In the genomic region with DNA sequence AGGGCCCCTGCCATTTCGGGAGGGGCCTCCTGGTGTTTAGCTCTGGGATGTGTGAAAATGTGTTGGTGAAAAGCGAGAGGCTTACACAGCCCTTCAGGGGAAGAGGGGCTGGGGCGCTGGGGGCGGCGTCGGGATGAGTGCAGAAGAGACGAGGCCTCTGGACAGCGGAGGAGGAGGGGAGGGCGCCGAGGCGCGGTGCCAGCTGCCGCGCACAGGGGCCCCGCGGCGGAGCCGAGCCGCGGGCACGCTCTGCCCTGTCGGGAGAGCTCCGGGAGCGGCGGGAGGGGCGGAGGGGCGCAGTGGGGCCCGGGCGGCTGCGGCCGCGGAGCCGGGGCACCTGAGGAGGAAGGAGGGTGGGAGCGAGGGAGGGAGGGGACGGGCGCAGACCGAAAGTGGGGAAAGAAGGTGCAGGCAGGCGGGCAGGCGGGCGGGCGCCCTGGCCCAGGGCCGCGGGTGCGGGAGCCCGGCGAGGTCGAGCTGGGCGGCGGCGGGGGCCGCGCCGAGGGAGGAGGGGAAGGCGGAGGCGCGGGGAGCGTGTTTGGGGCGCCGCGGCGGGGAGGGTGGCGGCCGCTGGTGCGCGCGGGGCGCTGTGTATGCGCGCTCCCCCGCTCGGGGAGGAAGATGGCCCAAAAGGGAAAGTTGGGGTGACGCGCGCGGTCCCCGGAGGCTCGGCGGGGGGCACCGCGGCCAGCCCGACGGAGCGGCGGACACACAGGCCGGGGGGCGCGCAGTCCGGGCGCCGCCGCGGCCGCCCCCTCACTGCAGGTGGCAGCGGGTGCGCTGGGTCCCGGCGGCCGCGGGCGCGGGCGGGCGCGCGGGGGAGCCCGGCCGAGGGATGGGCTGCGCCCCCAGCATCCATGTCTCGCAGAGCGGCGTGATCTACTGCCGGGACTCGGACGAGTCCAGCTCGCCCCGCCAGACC, we compare ENCODE assay signal across 8 cellular contexts. TPM values are rescaled to one million over a fixed set of nuclear protein-coding genes. Genes with fewer than 3 reads are reported as not detected.
A peak's percentile ranks its signal among the peaks of the same experiment; 100 is the strongest.
DNase-seq lines count a peak whose midpoint lies in the region; ATAC-seq and TF ChIP-seq lines count a peak whose summit lies in the region.

A gene with protein sequence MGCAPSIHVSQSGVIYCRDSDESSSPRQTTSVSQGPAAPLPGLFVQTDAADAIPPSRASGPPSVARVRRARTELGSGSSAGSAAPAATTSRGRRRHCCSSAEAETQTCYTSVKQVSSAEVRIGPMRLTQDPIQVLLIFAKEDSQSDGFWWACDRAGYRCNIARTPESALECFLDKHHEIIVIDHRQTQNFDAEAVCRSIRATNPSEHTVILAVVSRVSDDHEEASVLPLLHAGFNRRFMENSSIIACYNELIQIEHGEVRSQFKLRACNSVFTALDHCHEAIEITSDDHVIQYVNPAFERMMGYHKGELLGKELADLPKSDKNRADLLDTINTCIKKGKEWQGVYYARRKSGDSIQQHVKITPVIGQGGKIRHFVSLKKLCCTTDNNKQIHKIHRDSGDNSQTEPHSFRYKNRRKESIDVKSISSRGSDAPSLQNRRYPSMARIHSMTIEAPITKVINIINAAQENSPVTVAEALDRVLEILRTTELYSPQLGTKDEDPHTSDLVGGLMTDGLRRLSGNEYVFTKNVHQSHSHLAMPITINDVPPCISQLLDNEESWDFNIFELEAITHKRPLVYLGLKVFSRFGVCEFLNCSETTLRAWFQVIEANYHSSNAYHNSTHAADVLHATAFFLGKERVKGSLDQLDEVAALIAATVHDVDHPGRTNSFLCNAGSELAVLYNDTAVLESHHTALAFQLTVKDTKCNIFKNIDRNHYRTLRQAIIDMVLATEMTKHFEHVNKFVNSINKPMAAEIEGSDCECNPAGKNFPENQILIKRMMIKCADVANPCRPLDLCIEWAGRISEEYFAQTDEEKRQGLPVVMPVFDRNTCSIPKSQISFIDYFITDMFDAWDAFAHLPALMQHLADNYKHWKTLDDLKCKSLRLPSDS (plus strand): TSS at position 590 of the 922 bp plus-strand sequence. CDS start 246 bp downstream, at position 836.

- H3K4me1 Mint-ChIP-seq in activated CD8-positive, alpha-beta T cell treated with anti-CD3 and anti-CD28 coated beads for 36 hours (ENCODE audit: low read depth) = peaks cover 11% of the 10 kb centered on the region

- no peaks in the 10 kb centered on the region for H3K9me3 ChIP-seq in prostate gland

- no peaks in the 10 kb centered on the region for H3K4me1 ChIP-seq in prostate gland (replicated peaks)

- H3K27ac ChIP-seq in prostate gland = peak within 1 kb of the TSS; percentile 63 to 80

- no peak for TF ChIP-seq POLR2A in prostate gland (IDR thresholded peaks at IDR 0.05)

- intact Hi-C loops in activated CD8-positive, alpha-beta T cell treated with anti-CD3 and anti-CD28 coated beads for 36 hours (cut with micrococcal nuclease) = no loop called here
- intact Hi-C loops in left cardiac atrium (cut with DNase I) (no loop called here), prostate gland (cut with DNase I) (no loop called here)

- no peaks in the 10 kb centered on the region for H3K27me3 ChIP-seq in prostate gland (replicated peaks; ENCODE audit: insufficient read depth)

- H3K27ac Mint-ChIP-seq in activated CD8-positive, alpha-beta T cell treated with anti-CD3 and anti-CD28 coated beads for 36 hours = no peak within 1 kb of the TSS

- POLR2A ChIA-PET in activated CD8-positive, alpha-beta T cell treated with anti-CD3 and anti-CD28 coated beads for 36 hours (lab: Charles Lee) = no interaction called here

- TF ChIP-seq CTCF in activated CD8-positive, alpha-beta T cell treated with anti-CD3 and anti-CD28 coated beads for 36 hours (IDR thresholded peaks at IDR 0.05) = no peak
- no peak for TF ChIP-seq CTCF in prostate gland (IDR thresholded peaks at IDR 0.05)

- ATAC-seq in activated CD8-positive, alpha-beta T cell treated with anti-CD3 and anti-CD28 coated beads for 36 hours = peak; percentile 45
- ATAC-seq in left cardiac atrium = peak; percentile 77 to 79

- peak within 1 kb of the TSS; percentile 62 to 66 for H3K4me3 ChIP-seq in prostate gland

- H3K36me3 Mint-ChIP-seq in activated CD8-positive, alpha-beta T cell treated with anti-CD3 and anti-CD28 coated beads for 36 hours (ENCODE audit: low read depth) = no peaks in the 10 kb centered on the region

- no peaks in the 10 kb centered on the region for H3K36me3 ChIP-seq in prostate gland

- DNase-seq in NCI-H1105 treated with DMSO at 0.1 percent for 48 hours (lab: John Stamatoyannopoulos, UW) (peak; percentile 5), NCI-H1105 (lab: John Stamatoyannopoulos, UW) (no peak), left cardiac atrium (peak; percentile 35), prostate gland (ENCODE audit: low spot score) (peak; percentile 15), NCI-H1694 (lab: John Stamatoyannopoulos, UW) (no peak), HPDE6-E6E7 (ENCODE audit: extremely low spot score) (no peak), globus pallidus (ENCODE audit: low spot score) (no peak)
- no peak for DNase-seq in activated CD8-positive, alpha-beta T cell treated with anti-CD3 and anti-CD28 coated beads for 36 hours

- 2% methylated on average over 86 of the region's 116 CpGs for WGBS in prostate gland

- no peaks in the 10 kb centered on the region for H3K9me3 Mint-ChIP-seq in activated CD8-positive, alpha-beta T cell treated with anti-CD3 and anti-CD28 coated beads for 36 hours

- CTCF ChIA-PET in activated CD8-positive, alpha-beta T cell treated with anti-CD3 and anti-CD28 coated beads for 36 hours (lab: Charles Lee) = no interaction called here

- H3K27me3 Mint-ChIP-seq in activated CD8-positive, alpha-beta T cell treated with anti-CD3 and anti-CD28 coated beads for 36 hours = peaks cover 56% of the 10 kb centered on the region

- H3K4me3 Mint-ChIP-seq in activated CD8-positive, alpha-beta T cell treated with anti-CD3 and anti-CD28 coated beads for 36 hours = peak within 1 kb of the TSS; percentile 62

RNA-seq across cellular contexts. Expression of the gene that starts here (rescaled TPM):
- under 1 TPM in 1 of 2 experiments, not detected in 1; 0.47 TPM for total RNA-seq in activated CD8-positive, alpha-beta T cell treated with anti-CD3 and anti-CD28 coated beads for 36 hours
- total RNA-seq in left cardiac atrium = 10 to 100 TPM; 20.8 to 40.2 TPM
- 10 to 100 TPM; 25.6 to 66.0 TPM for total RNA-seq in prostate gland

Comparison
In these comparisons a context has a peak if more than half of its experiments do, and no peak if none do; other contexts are left out.
1. RNA of the gene that starts here (total RNA-seq): 25.6 to 66.0 TPM in prostate gland and 20.8 to 40.2 TPM in left cardiac atrium; 0.47 TPM in activated CD8-positive, alpha-beta T cell treated with anti-CD3 and anti-CD28 coated beads for 36 hours; every median in the first group is over 10 times any median in the second.
2. DNase-seq: peak in NCI-H1105 treated with DMSO at 0.1 percent for 48 hours (single experiment), left cardiac atrium (single experiment) and prostate gland (single experiment); none in NCI-H1105 (single experiment), activated CD8-positive, alpha-beta T cell treated with anti-CD3 and anti-CD28 coated beads for 36 hours (single experiment), NCI-H1694 (single experiment), HPDE6-E6E7 (single experiment) and globus pallidus (single experiment).
3. Peak in ATAC-seq in activated CD8-positive, alpha-beta T cell treated with anti-CD3 and anti-CD28 coated beads for 36 hours; RNA of the gene not detected or under 1 TPM.